Comparison of ENCODE assay signal across 9 cellular contexts in the genomic region with DNA sequence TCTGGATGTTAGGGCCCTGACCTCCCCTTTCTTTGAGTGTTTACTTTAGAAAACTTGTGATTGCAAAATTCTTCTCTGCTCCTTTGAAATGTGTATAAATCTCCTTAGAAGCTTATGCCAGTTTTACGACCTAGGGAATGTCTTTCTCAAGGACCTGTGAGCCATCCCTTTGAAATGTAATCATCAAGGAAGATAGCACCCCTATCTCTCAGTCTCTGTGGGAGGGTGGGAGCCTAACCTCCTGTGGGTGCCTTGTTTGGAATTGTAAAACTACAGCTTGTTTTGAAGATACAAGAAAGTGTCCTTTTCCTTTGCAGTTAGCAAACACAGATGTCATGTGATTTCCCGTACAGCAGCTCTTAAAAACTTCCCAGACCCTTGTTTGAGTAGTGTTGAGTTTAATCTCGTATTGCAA. TPM values are rescaled to one million over a fixed set of nuclear protein-coding genes. Genes with fewer than 3 reads are reported as not detected.
DNase-seq lines count a peak whose midpoint lies in the region; ATAC-seq and TF ChIP-seq lines count a peak whose summit lies in the region.
"Had no signal": no experiment of that assay in that cellular context is flagged by ENCODE, and none has a peak within 500 bp of the region (broad histone marks: within the 10 kb centered on the region; RNA-seq: fewer than 3 reads in every experiment).

No MANE protein-coding gene starts in this region.

- peak overlapping the region; percentile 99 for H3K27ac Mint-ChIP-seq in activated CD4-positive, alpha-beta T cell treated with anti-CD3 and anti-CD28 coated beads for 36 hours
- peak overlapping the region; percentile 37 for H3K27ac Mint-ChIP-seq in activated B cell treated with CpG ODN at 0.5 μM for 24 hours
- H3K27ac Mint-ChIP-seq in immature natural killer cell = peak overlapping the region; percentile 91 to 97 (median 95)
- H3K27ac Mint-ChIP-seq in stimulated activated memory B cell treated with anti-CD40 and anti-IgM and Interleukin-4, amounts not matched to agents 10 μg/mL and 1 μg/mL and 100 μg/mL, for 72 hours = peak overlapping the region; percentile 98

- POLR2A ChIA-PET in activated CD4-positive, alpha-beta T cell treated with anti-CD3 and anti-CD28 coated beads for 36 hours (lab: Charles Lee) = no interaction called here
- POLR2A ChIA-PET in activated B cell treated with CpG ODN at 0.5 μM for 24 hours (lab: Charles Lee) = interaction anchor here (2.9 to 4.1 kb wide), 2 partner anchors 17 to 42 kb away, joined by 28 to 32 read pairs; partner anchors contain the start of genes ASB8 and CCDC184

- CTCF ChIA-PET in activated CD4-positive, alpha-beta T cell treated with anti-CD3 and anti-CD28 coated beads for 36 hours (lab: Charles Lee) = interaction anchor here (0.9 to 4.5 kb wide), 18 partner anchors 10 to 1167 kb away, joined by 3 to 33 read pairs (median 4); partner anchors contain the start of genes CCDC184 and SENP1
- CTCF ChIA-PET in activated B cell treated with CpG ODN at 0.5 μM for 24 hours (lab: Charles Lee) = interaction anchor here (1.2 to 1.6 kb wide), 2 partner anchors 10 to 42 kb away, joined by 3 to 4 read pairs; partner anchors contain the start of gene ASB8

- intact Hi-C loops in activated CD4-positive, alpha-beta T cell treated with anti-CD3 and anti-CD28 coated beads for 36 hours (cut with DNase I, micrococcal nuclease) = loop anchor here (2.0 to 5.0 kb wide), 9 partner anchors 17 to 933 kb away; partner anchors contain the start of genes ZNF641 (in 2 of the 2), ASB8 (in 1 of the 2), CCDC184 (in 1 of the 2) and KANSL2 (in 1 of the 2)
- intact Hi-C loops in activated B cell treated with CpG ODN at 0.5 μM for 24 hours (cut with micrococcal nuclease) = loop anchor here (2.0 kb wide), 1 partner anchor 517 kb away; the partner anchor contains the start of gene CCNT1

- ATAC-seq in activated CD4-positive, alpha-beta T cell treated with anti-CD3 and anti-CD28 coated beads for 36 hours = no peak
- no peak for ATAC-seq in activated B cell treated with CpG ODN at 0.5 μM for 24 hours (ENCODE audit: low read depth)
- ATAC-seq in stimulated activated memory B cell treated with anti-CD40 and anti-IgM and Interleukin-4, amounts not matched to agents 10 μg/mL and 1 μg/mL and 100 μg/mL, for 72 hours = no peak

- H3K36me3 Mint-ChIP-seq in activated CD4-positive, alpha-beta T cell treated with anti-CD3 and anti-CD28 coated beads for 36 hours (ENCODE audit: low read depth) = peaks cover 47% of the 10 kb centered on the region
- peaks cover 12% of the 10 kb centered on the region for H3K36me3 Mint-ChIP-seq in activated B cell treated with CpG ODN at 0.5 μM for 24 hours (ENCODE audit: low read depth)
- H3K36me3 Mint-ChIP-seq in immature natural killer cell = peaks cover 16 to 32% (median 23%) of the 10 kb centered on the region in 3 donors
- H3K36me3 Mint-ChIP-seq in stimulated activated memory B cell treated with anti-CD40 and anti-IgM and Interleukin-4, amounts not matched to agents 10 μg/mL and 1 μg/mL and 100 μg/mL, for 72 hours = peaks cover 35% of the 10 kb centered on the region

- H3K4me3 Mint-ChIP-seq in activated CD4-positive, alpha-beta T cell treated with anti-CD3 and anti-CD28 coated beads for 36 hours = peak overlapping the region; percentile 80
- H3K4me3 Mint-ChIP-seq in activated B cell treated with CpG ODN at 0.5 μM for 24 hours = peak overlapping the region; percentile 96
- peak overlapping the region; percentile 88 to 93 (median 91) for H3K4me3 Mint-ChIP-seq in immature natural killer cell
- peak overlapping the region; percentile 49 for H3K4me3 Mint-ChIP-seq in stimulated activated memory B cell treated with anti-CD40 and anti-IgM and Interleukin-4, amounts not matched to agents 10 μg/mL and 1 μg/mL and 100 μg/mL, for 72 hours

- peaks cover 30% of the 10 kb centered on the region for H3K4me1 Mint-ChIP-seq in activated CD4-positive, alpha-beta T cell treated with anti-CD3 and anti-CD28 coated beads for 36 hours
- H3K4me1 Mint-ChIP-seq in activated B cell treated with CpG ODN at 0.5 μM for 24 hours (peaks cover 26% of the 10 kb centered on the region), immature natural killer cell (peaks cover 47 to 61% of the 10 kb centered on the region in 2 donors)
- peaks cover 17% of the 10 kb centered on the region for H3K4me1 Mint-ChIP-seq in stimulated activated memory B cell treated with anti-CD40 and anti-IgM and Interleukin-4, amounts not matched to agents 10 μg/mL and 1 μg/mL and 100 μg/mL, for 72 hours

- peaks cover 17% of the 10 kb centered on the region for H3K9me3 Mint-ChIP-seq in activated CD4-positive, alpha-beta T cell treated with anti-CD3 and anti-CD28 coated beads for 36 hours (ENCODE audit: low read depth)
- H3K9me3 Mint-ChIP-seq in activated B cell treated with CpG ODN at 0.5 μM for 24 hours = peaks cover 8% of the 10 kb centered on the region
- peaks cover 2 to 34% (median 17%) of the 10 kb centered on the region in 6 donors for H3K9me3 Mint-ChIP-seq in immature natural killer cell
- H3K9me3 Mint-ChIP-seq in stimulated activated memory B cell treated with anti-CD40 and anti-IgM and Interleukin-4, amounts not matched to agents 10 μg/mL and 1 μg/mL and 100 μg/mL, for 72 hours = peaks cover 14% of the 10 kb centered on the region

- TF ChIP-seq CTCF in activated B cell treated with CpG ODN at 0.5 μM for 24 hours (IDR thresholded peaks at IDR 0.05) = no peak

- DNase-seq in activated CD4-positive, alpha-beta T cell treated with anti-CD3 and anti-CD28 coated beads for 36 hours = no peak
- no peak for DNase-seq in activated CD4-positive, alpha-beta T cell treated with anti-CD3 and anti-CD28 coated beads, Interleukin-2, amount 50 U/mL, for 1 hour
- DNase-seq in activated B cell treated with CpG ODN at 0.5 μM for 24 hours = no peak
- no peak for DNase-seq in immature natural killer cell
- no peak for DNase-seq in iPS-NIHi7 (ENCODE audit: extremely low spot score)
- DNase-seq in NCI-H774 (lab: John Stamatoyannopoulos, UW) = no peak
- no peak for DNase-seq in T1000 (lab: John Stamatoyannopoulos, UW)
- DNase-seq: NCI-H1092 had no signal

- H3K27me3 Mint-ChIP-seq in activated CD4-positive, alpha-beta T cell treated with anti-CD3 and anti-CD28 coated beads for 36 hours = no peaks in the 10 kb centered on the region
- H3K27me3 Mint-ChIP-seq in activated B cell treated with CpG ODN at 0.5 μM for 24 hours (peaks cover 6% of the 10 kb centered on the region), immature natural killer cell (ENCODE audit: low read depth in 3 of 3) (peaks cover 9 to 15% (median 11%) of the 10 kb centered on the region in 3 donors)
- H3K27me3 Mint-ChIP-seq in stimulated activated memory B cell treated with anti-CD40 and anti-IgM and Interleukin-4, amounts not matched to agents 10 μg/mL and 1 μg/mL and 100 μg/mL, for 72 hours = peaks cover 6% of the 10 kb centered on the region

RNA-seq across cellular contexts. Expression of gene OR10AD1, which starts 3.3 kb away (rescaled TPM):
- not detected for total RNA-seq in activated CD4-positive, alpha-beta T cell treated with anti-CD3 and anti-CD28 coated beads for 36 hours
- not detected in 2 replicates for total RNA-seq in activated B cell treated with CpG ODN at 0.5 μM for 24 hours
- not detected for polyA plus RNA-seq in immature natural killer cell

RNA-seq across cellular contexts. Expression of gene CCDC184, which starts 16.3 kb away (rescaled TPM):
- total RNA-seq in activated CD4-positive, alpha-beta T cell treated with anti-CD3 and anti-CD28 coated beads for 36 hours = under 1 TPM; 0.25 to 0.37 TPM
- total RNA-seq in activated B cell treated with CpG ODN at 0.5 μM for 24 hours = 0.18 and 0.29 TPM in 2 replicates
- polyA plus RNA-seq in immature natural killer cell = under 1 TPM in 2 of 3 donors, not detected in 1; 0.23 to 0.44 TPM

RNA-seq across cellular contexts. Expression of gene ASB8, which starts 42.5 kb away (rescaled TPM):
- 10 to 100 TPM; 28.8 to 33.0 TPM for total RNA-seq in activated CD4-positive, alpha-beta T cell treated with anti-CD3 and anti-CD28 coated beads for 36 hours
- total RNA-seq in activated B cell treated with CpG ODN at 0.5 μM for 24 hours = 40.0 and 43.6 TPM in 2 replicates
- polyA plus RNA-seq in immature natural killer cell = 100 to 1,000 TPM in 1 of 3 donors, 10 to 100 TPM in 2; 68.0 to 140 (median 84.2) TPM

Comparison
In these comparisons a context has a peak if more than half of its experiments do, and no peak if none do; other contexts are left out.
1. H3K27ac Mint-ChIP-seq: peak in every context shown above with its lines; median percentile 99 in activated CD4-positive, alpha-beta T cell treated with anti-CD3 and anti-CD28 coated beads for 36 hours; 98 in stimulated activated memory B cell treated with anti-CD40 and anti-IgM and Interleukin-4, amounts not matched to agents 10 μg/mL and 1 μg/mL and 100 μg/mL, for 72 hours; 95 in immature natural killer cell; 37 in activated B cell treated with CpG ODN at 0.5 μM for 24 hours.